9 cellular contexts compared by ENCODE assay signal in the genomic region with DNA sequence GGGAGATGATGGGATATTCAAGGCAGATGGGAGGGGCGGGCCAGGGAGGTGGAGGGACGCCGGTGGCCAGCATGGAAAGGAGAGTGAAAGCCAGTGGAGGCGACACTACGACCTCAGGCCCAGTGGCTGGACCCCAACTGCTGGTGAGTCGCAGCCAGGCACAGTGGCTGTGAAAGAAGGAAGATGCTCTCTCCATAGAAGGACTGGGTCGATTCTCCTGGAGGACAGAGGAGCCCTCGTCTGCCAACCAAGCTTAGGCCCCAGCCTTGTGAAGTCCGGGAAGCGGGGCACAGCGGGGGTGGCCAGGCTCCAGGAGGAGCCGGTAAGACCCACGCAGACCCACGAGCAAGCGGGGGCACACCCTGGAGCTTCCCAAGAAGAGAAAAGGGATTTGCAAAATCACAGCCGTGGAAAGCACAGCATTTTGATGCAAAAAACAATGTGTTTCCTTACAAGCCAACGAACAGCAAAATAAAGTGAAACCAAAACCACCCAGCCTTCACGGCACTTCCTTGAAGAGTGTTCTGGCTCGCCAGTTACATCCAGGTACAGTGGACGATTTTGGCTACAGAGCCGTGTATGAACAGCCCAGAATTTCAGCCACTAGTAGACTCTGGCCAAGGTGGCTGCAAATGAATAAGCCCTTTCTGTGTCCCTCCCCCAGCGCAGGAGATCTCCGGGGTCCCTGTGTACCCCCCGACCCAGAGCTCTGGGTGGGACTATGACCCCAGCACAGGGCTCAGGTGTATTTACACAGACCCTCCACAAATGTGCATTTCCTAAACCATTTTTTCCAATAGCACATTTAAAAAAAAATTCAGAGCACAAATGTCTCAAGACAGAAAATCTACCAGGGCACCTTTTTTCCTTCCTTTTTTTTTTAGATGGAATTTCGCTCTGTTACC.
DNase-seq lines count a peak whose midpoint lies in the region; ATAC-seq, FAIRE-seq and TF ChIP-seq lines count a peak whose summit lies in the region.
"Had no signal": no experiment of that assay in that cellular context is flagged by ENCODE, and none has a peak within 500 bp of the region (broad histone marks: within the 10 kb centered on the region; RNA-seq: fewer than 3 reads in every experiment).

No MANE protein-coding gene starts in this region.

- peaks cover 8% of the 10 kb centered on the region for H3K4me1 ChIP-seq in effector memory CD4-positive, alpha-beta T cell (ENCODE audit: control insufficient read depth, insufficient read depth, low read length, poor library complexity, severe bottlenecking)
- peaks cover 3% of the 10 kb centered on the region for H3K4me1 ChIP-seq in ovary (ENCODE audit: insufficient read depth)

- no peak for TF ChIP-seq CTCF in ovary (IDR thresholded peaks at IDR 0.05)

- no peak for ATAC-seq in GM21515 (IDR thresholded peaks at IDR 0.05; ENCODE audit: unreplicated experiment)

- peak overlapping the region; percentile 95 for H3K27ac Mint-ChIP-seq in T-helper 2 cell treated with Interferon-gamma antibody and Interleukin-4, amounts not matched to agents 5 μg/mL and 100 μg/mL, for 36 hours

- H3K36me3 ChIP-seq in effector memory CD4-positive, alpha-beta T cell (ENCODE audit: control insufficient read depth, insufficient read depth, low read length) = no peaks in the 10 kb centered on the region
- H3K36me3 ChIP-seq in ovary = no peaks in the 10 kb centered on the region

- H3K9me3 Mint-ChIP-seq in T-helper 2 cell treated with Interferon-gamma antibody and Interleukin-4, amounts not matched to agents 5 μg/mL and 100 μg/mL, for 36 hours = no peaks in the 10 kb centered on the region

- H3K9me3 ChIP-seq in effector memory CD4-positive, alpha-beta T cell (ENCODE audit: control insufficient read depth, low read length) = no peaks in the 10 kb centered on the region
- no peaks in the 10 kb centered on the region for H3K9me3 ChIP-seq in ovary

- 57 to 76% (median 61%) methylated on average over 25 of the region's 25 CpGs for WGBS in ovary, 3 donors

- peak overlapping the region; percentile 82 for H3K4me3 Mint-ChIP-seq in T-helper 2 cell treated with Interferon-gamma antibody and Interleukin-4, amounts not matched to agents 5 μg/mL and 100 μg/mL, for 36 hours

- H3K4me1 Mint-ChIP-seq in T-helper 2 cell treated with Interferon-gamma antibody and Interleukin-4, amounts not matched to agents 5 μg/mL and 100 μg/mL, for 36 hours (ENCODE audit: low read depth) = peaks cover 4% of the 10 kb centered on the region

- TF ChIP-seq EP300 in ovary (IDR thresholded peaks at IDR 0.05) = no peak

- peak overlapping the region; percentile 68 for H3K4me3 ChIP-seq in effector memory CD4-positive, alpha-beta T cell (ENCODE audit: insufficient read depth, low read depth, low read length, poor library complexity, severe bottlenecking)
- H3K4me3 ChIP-seq in ovary = no peak overlapping the region

- no peak for TF ChIP-seq POLR2A in GM12892 (IDR thresholded peaks at IDR 0.05; ENCODE audit: low read depth, low read length)
- TF ChIP-seq POLR2A in ovary (IDR thresholded peaks at IDR 0.05) = no peak

- no peaks in the 10 kb centered on the region for H3K36me3 Mint-ChIP-seq in T-helper 2 cell treated with Interferon-gamma antibody and Interleukin-4, amounts not matched to agents 5 μg/mL and 100 μg/mL, for 36 hours (ENCODE audit: low read depth)

- DNase-seq in GM12892 (ENCODE audit: insufficient read length) (no peak), ecto neural progenitor cell (ENCODE audit: low spot score) (no peak), ovary (no peak), EL (no peak)
- peak; percentile 24 for DNase-seq in T-helper 2 cell treated with Interferon-gamma antibody and Interleukin-4, amounts not matched to agents 5 μg/mL and 100 μg/mL, for 36 hours (ENCODE audit: low spot score)
- peak in 1 of 3 donors; percentile 11 for DNase-seq in effector memory CD4-positive, alpha-beta T cell
- DNase-seq in stimulated activated CD4-positive, alpha-beta T cell treated with anti-CD3 and anti-CD28 coated beads, Interleukin-12 subunit alpha, Interleukin-12 subunit beta, amount 100 ng/mL, for 4 hours = peak; percentile 8

- no peaks in the 10 kb centered on the region for H3K27me3 Mint-ChIP-seq in T-helper 2 cell treated with Interferon-gamma antibody and Interleukin-4, amounts not matched to agents 5 μg/mL and 100 μg/mL, for 36 hours (ENCODE audit: low read depth)

- peak overlapping the region; percentile 31 for H3K27ac ChIP-seq in effector memory CD4-positive, alpha-beta T cell (ENCODE audit: insufficient read depth, low read length, poor library complexity, severe bottlenecking)
- no peak overlapping the region for H3K27ac ChIP-seq in ovary

- peak; percentile 50 for FAIRE-seq in GM12892 (lab: Jason Lieb, UNC)
- FAIRE-seq: endothelial cell of umbilical vein had no signal

- no peaks in the 10 kb centered on the region for H3K27me3 ChIP-seq in effector memory CD4-positive, alpha-beta T cell (replicated peaks; ENCODE audit: control insufficient read depth, insufficient read depth, low read length, poor library complexity, severe bottlenecking)
- H3K27me3 ChIP-seq in ovary = no peaks in the 10 kb centered on the region

- intact Hi-C loops in ovary (cut with DNase I) = no loop called here

Comparison
In these comparisons a context has a peak if more than half of its experiments do, and no peak if none do; other contexts are left out.
1. DNase-seq: peak in T-helper 2 cell treated with Interferon-gamma antibody and Interleukin-4, amounts not matched to agents 5 μg/mL and 100 μg/mL, for 36 hours (single experiment) and stimulated activated CD4-positive, alpha-beta T cell treated with anti-CD3 and anti-CD28 coated beads, Interleukin-12 subunit alpha, Interleukin-12 subunit beta, amount 100 ng/mL, for 4 hours (single experiment); none in GM12892 (single experiment), ecto neural progenitor cell (single experiment), ovary (0 of 5) and EL (single experiment).